In genomic region chr17:66165537-66166123, GRCh38 we compare ENCODE assay signal across 10 cellular contexts. TPM values are rescaled to one million over a fixed set of nuclear protein-coding genes. Genes with fewer than 3 reads are reported as not detected.
A peak's percentile ranks its signal among the peaks of the same experiment; 100 is the strongest.
DNase-seq lines count a peak whose midpoint lies in the region; ATAC-seq and TF ChIP-seq lines count a peak whose summit lies in the region.
"Had no signal": no experiment of that assay in that cellular context is flagged by ENCODE, and none has a peak within 500 bp of the region (broad histone marks: within the 10 kb centered on the region; RNA-seq: fewer than 3 reads in every experiment).

No MANE protein-coding gene starts in this region.

- TF ChIP-seq POLR2A in IMR-90 (IDR thresholded peaks at IDR 0.05; ENCODE audit: low read depth, low read length) = 0 out of 2 replicates have a peak, but pooled peaks have one; percentile 38

- H3K79me2 ChIP-seq in neural progenitor cell (ENCODE audit: low read depth) = no peaks in the 10 kb centered on the region

- H3K4me1 ChIP-seq in IMR-90 (ENCODE audit: control insufficient read depth, insufficient read depth, low read length) (no peaks in the 10 kb centered on the region), neural progenitor cell (no peaks in the 10 kb centered on the region)

- H4K20me1 ChIP-seq in IMR-90 (ENCODE audit: insufficient read depth, low read length) (no peaks in the 10 kb centered on the region), neural progenitor cell (ENCODE audit: low read depth) (no peaks in the 10 kb centered on the region)

- H3K4me2 ChIP-seq in IMR-90 (ENCODE audit: low read depth, low read length) (no peak overlapping the region), neural progenitor cell (no peak overlapping the region)

- H2BK120ac ChIP-seq in IMR-90 (ENCODE audit: low read depth, low read length) = no peak overlapping the region

- no peak overlapping the region for H3K27ac Mint-ChIP-seq in neural progenitor cell
- H3K27ac Mint-ChIP-seq: CD8-positive, alpha-beta memory T cell had no signal

- H2BK15ac ChIP-seq in IMR-90 (ENCODE audit: low read depth, low read length) = no peak overlapping the region

- H2BK5ac ChIP-seq in IMR-90 (ENCODE audit: low read depth, low read length, poor library complexity, severe bottlenecking) = no peak overlapping the region

- no peak overlapping the region for H4K91ac ChIP-seq in IMR-90 (ENCODE audit: insufficient read depth, low read depth, low read length)

- no TSS peak for BruUV-seq in IMR-90 (replicated peaks; lab: Mats Ljungman, UMichigan)

- H3K27me3 Mint-ChIP-seq in neural progenitor cell (ENCODE audit: insufficient read depth, low read depth) = peaks cover 2% of the 10 kb centered on the region
- H3K27me3 Mint-ChIP-seq: activated naive CD4-positive, alpha-beta T cell treated with anti-CD3 and anti-CD28 coated beads, Interleukin-2, amount 50 U/mL, for 24 hours had no signal

- peaks cover 2% of the 10 kb centered on the region; the same call in 1 of the 2 replicates for H3K9me1 ChIP-seq in IMR-90 (ENCODE audit: insufficient read depth, low read length)

- TF ChIP-seq CTCF in IMR-90 (conservative IDR thresholded peaks at IDR 0.05; ENCODE audit: low read depth, low read length) (peak; percentile 81), neural progenitor cell (IDR thresholded peaks at IDR 0.05) (peak; percentile 79)

- dilution Hi-C loops in IMR-90 (cut with HindIII; ENCODE audit: low sequenced_read_pairs, unreplicated experiment) = no loop called here

- in situ Hi-C loops in IMR-90 (cut with MboI; ENCODE audit: low sequenced_read_pairs) = loop anchor here (5.0 to 25.0 kb wide), 2 partner anchors 603 to 933 kb away; partner anchors contain the start of gene AXIN2

- peak; percentile 91 for TF ChIP-seq RAD21 in IMR-90 (IDR thresholded peaks at IDR 0.05; ENCODE audit: low read length)

- H3K9me3 ChIP-seq in IMR-90 (ENCODE audit: control insufficient read depth, insufficient read depth, low read length) = no peaks in the 10 kb centered on the region
- peaks cover 5% of the 10 kb centered on the region for H3K9me3 ChIP-seq in neural progenitor cell (ENCODE audit: low read depth)

- peaks cover 12% of the 10 kb centered on the region for H3K9me3 Mint-ChIP-seq in neural progenitor cell
- H3K9me3 Mint-ChIP-seq: activated naive CD4-positive, alpha-beta T cell treated with anti-CD3 and anti-CD28 coated beads, Interleukin-2, amount 50 U/mL, for 24 hours; CD8-positive, alpha-beta memory T cell had no signal

- no peak overlapping the region for H3K9ac ChIP-seq in IMR-90 (ENCODE audit: low read depth, low read length)
- no peak overlapping the region for H3K9ac ChIP-seq in neural progenitor cell

- intact Hi-C loops in IMR-90 (cut with micrococcal nuclease) = loop anchor here (1.0 kb wide), 5 partner anchors 604 to 934 kb away; partner anchors contain the start of gene AXIN2

- H3K27ac ChIP-seq in IMR-90 (ENCODE audit: insufficient read depth, low read length) (no peak overlapping the region), neural progenitor cell (no peak overlapping the region)

- peak; percentile 28 for DNase-seq in NCI-H2107 treated with DMSO at 0.1 percent for 48 hours (lab: John Stamatoyannopoulos, UW; ENCODE audit: unreplicated experiment)
- DNase-seq in NCI-H2107 (lab: John Stamatoyannopoulos, UW) = no peak
- DNase-seq in IMR-90 = peak; percentile 75
- peak; percentile 70 for DNase-seq in RKO (ENCODE audit: low spot score)
- peak; percentile 75 for DNase-seq in epidermal melanocyte (ENCODE audit: insufficient read length, low spot score)
- peak; percentile 54 for DNase-seq in neural progenitor cell (ENCODE audit: low spot score)

- no peaks in the 10 kb centered on the region for H3K36me3 ChIP-seq in IMR-90 (ENCODE audit: control insufficient read depth, insufficient read depth, low read length)
- H3K36me3 ChIP-seq in neural progenitor cell = peaks cover 2% of the 10 kb centered on the region

- no peaks in the 10 kb centered on the region for H3K27me3 ChIP-seq in IMR-90 (ENCODE audit: control insufficient read depth, insufficient read depth, low read length)
- no peaks in the 10 kb centered on the region for H3K27me3 ChIP-seq in neural progenitor cell

- H2BK20ac ChIP-seq in IMR-90 (ENCODE audit: low read depth, low read length) = no peak overlapping the region

- no peak overlapping the region for H3K56ac ChIP-seq in IMR-90 (ENCODE audit: extremely low read depth, insufficient read depth, low read length)

- no peak overlapping the region for H2AK5ac ChIP-seq in IMR-90 (ENCODE audit: low read depth, low read length)

- no peak overlapping the region for H3K23ac ChIP-seq in IMR-90 (ENCODE audit: low read depth, low read length)

- H4K8ac ChIP-seq in IMR-90 (ENCODE audit: low read depth in 2 of 2, low read length in 2 of 2) = no peak overlapping the region

- peaks cover 18% of the 10 kb centered on the region for H3K36me3 Mint-ChIP-seq in neural progenitor cell
- H3K36me3 Mint-ChIP-seq: activated naive CD4-positive, alpha-beta T cell treated with anti-CD3 and anti-CD28 coated beads, Interleukin-2, amount 50 U/mL, for 24 hours; CD8-positive, alpha-beta memory T cell had no signal

- H2AFZ ChIP-seq in IMR-90 (replicated peaks; ENCODE audit: low read length, poor library complexity) (no peak overlapping the region), neural progenitor cell (replicated peaks) (no peak overlapping the region)

- H3K18ac ChIP-seq in IMR-90 (ENCODE audit: low read depth, low read length) = no peak overlapping the region

- peak; percentile 92 for ATAC-seq in IMR-90 (ENCODE audit: low read depth)
- ATAC-seq in HG03442 (IDR thresholded peaks at IDR 0.05; ENCODE audit: unreplicated experiment) = no peak
- no peak for ATAC-seq in GM18873 (IDR thresholded peaks at IDR 0.05; ENCODE audit: low FRiP score, unreplicated experiment)

- POLR2A ChIA-PET in IMR-90 (lab: Charles Lee; ENCODE audit: unreplicated experiment) = no interaction called here

- H3K14ac ChIP-seq in IMR-90 (replicated peaks; ENCODE audit: low read depth, low read length) = no peak overlapping the region

- CTCF ChIA-PET in IMR-90 (lab: Yijun Ruan, JAX) = interaction anchor here (0.7 to 1.8 kb wide), 5 partner anchors 12 to 934 kb away, joined by 3 to 11 read pairs (median 3); no protein-coding TSS in a partner anchor

- H3K79me1 ChIP-seq in IMR-90 (ENCODE audit: low read depth in 1 of 2, low read length in 2 of 2) = no peaks in the 10 kb centered on the region; a peak in 1 of 4 replicates

- H2AK9ac ChIP-seq in IMR-90 (replicated peaks; ENCODE audit: low read depth, low read length, poor library complexity) = no peak overlapping the region

- no peaks in the 10 kb centered on the region for H3F3A ChIP-seq in neural progenitor cell (ENCODE audit: low read depth)

- no peak overlapping the region for H3K4me3 Mint-ChIP-seq in neural progenitor cell
- H3K4me3 Mint-ChIP-seq: activated naive CD4-positive, alpha-beta T cell treated with anti-CD3 and anti-CD28 coated beads, Interleukin-2, amount 50 U/mL, for 24 hours; CD8-positive, alpha-beta memory T cell had no signal

- H3K4me3 ChIP-seq in IMR-90 (ENCODE audit: insufficient read depth, low read depth, low read length) (no peak overlapping the region), neural progenitor cell (no peak overlapping the region)

- no peak overlapping the region for H3K4ac ChIP-seq in IMR-90 (ENCODE audit: low read depth, low read length)

- H3K4me1 Mint-ChIP-seq in neural progenitor cell = peaks cover 13% of the 10 kb centered on the region

- no peak overlapping the region for H4K5ac ChIP-seq in IMR-90 (ENCODE audit: low read depth, low read length)

TF ChIP-seq in IMR-90, 13 proteins besides CTCF, POLR2A, EP300 and RAD21:
- TF ChIP-seq RCOR1 (IDR thresholded peaks at IDR 0.05; ENCODE audit: insufficient replicate concordance, low read length) = no peak
- TF ChIP-seq, protein P1, sequence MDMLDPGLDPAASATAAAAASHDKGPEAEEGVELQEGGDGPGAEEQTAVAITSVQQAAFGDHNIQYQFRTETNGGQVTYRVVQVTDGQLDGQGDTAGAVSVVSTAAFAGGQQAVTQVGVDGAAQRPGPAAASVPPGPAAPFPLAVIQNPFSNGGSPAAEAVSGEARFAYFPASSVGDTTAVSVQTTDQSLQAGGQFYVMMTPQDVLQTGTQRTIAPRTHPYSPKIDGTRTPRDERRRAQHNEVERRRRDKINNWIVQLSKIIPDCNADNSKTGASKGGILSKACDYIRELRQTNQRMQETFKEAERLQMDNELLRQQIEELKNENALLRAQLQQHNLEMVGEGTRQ (IDR thresholded peaks at IDR 0.05; ENCODE audit: low read depth, low read length) = no peak
- peak; percentile 92 for TF ChIP-seq SMC3 (IDR thresholded peaks at IDR 0.05; ENCODE audit: low read depth, low read length)
- TF ChIP-seq CHD1 (IDR thresholded peaks at IDR 0.05; ENCODE audit: low read depth, low read length) = no peak

RNA-seq across cellular contexts. Expression of gene CEP112, which starts 26.3 kb away (rescaled TPM):
- total RNA-seq in IMR-90 (2012; rRNA removed) (3.6 and 5.6 TPM in 2 replicates), neural progenitor cell (ENCODE audit: low replicate concordance) (6.9 and 9.7 TPM in 2 replicates)
- polyA plus RNA-seq in IMR-90 (2012; rRNA removed) = 2.5 and 3.0 TPM in 2 replicates
- polyA plus RNA-seq in IMR-90 (2012; cell fraction: cytosol; rRNA removed) = 0.45 and 2.4 TPM in 2 replicates
- polyA plus RNA-seq in IMR-90 (2012; cell fraction: nucleus; rRNA removed; ENCODE audit: low replicate concordance) = 0.27 and 1.8 TPM in 2 replicates
